22 cellular contexts compared by ENCODE assay signal in the genomic region with DNA sequence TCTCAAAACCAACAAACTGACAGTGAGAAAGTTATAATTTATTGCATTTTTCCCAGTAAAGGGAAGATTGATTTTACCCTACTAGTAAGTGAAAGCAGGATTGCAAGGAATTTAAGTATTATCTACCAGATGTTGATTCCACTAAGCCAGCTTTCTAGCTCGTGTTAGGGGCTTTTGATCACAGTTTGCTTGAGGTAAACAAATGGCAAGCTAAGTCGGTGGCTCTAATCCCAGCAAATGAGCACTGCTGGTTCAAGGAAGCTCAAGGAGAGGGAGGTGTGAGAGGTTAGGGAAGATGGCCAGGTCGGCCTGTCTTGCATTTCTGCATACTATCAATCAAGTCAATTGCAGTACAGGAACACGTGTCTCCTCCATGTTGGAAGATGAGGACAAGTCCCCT.
"Had no signal": no experiment of that assay in that cellular context is flagged by ENCODE, and none has a peak within 500 bp of the region (broad histone marks: within the 10 kb centered on the region; RNA-seq: fewer than 3 reads in every experiment).

No MANE protein-coding gene starts in this region.

- H3K4me1 Mint-ChIP-seq: activated CD4-positive, alpha-beta memory T cell treated with anti-CD3 and anti-CD28 coated beads, Interleukin-2, amount 10 ng/mL, durations not matched to agents 7 days and 5 days; activated naive CD8-positive, alpha-beta T cell treated with anti-CD3 and anti-CD28 coated beads, Interleukin-2, amount 50 U/mL, for 24 hours; brain; stimulated activated effector memory CD8-positive, alpha-beta T cell treated with anti-CD3 and anti-CD28 coated beads, Interleukin-12 subunit alpha, Interleukin-12 subunit beta, amount 100 ng/mL, for 72 hours; stimulated activated naive CD8-positive, alpha-beta T cell treated with anti-CD3 and anti-CD28 coated beads, Interleukin-15, amount 100 ng/mL, for 72 hours; T-helper 17 cell had no signal

- H3K27me3 ChIP-seq: foreskin keratinocyte, pancreas, tibial artery had no signal

- H3K4me3 Mint-ChIP-seq: activated CD4-positive, alpha-beta memory T cell treated with anti-CD3 and anti-CD28 coated beads, Interleukin-2, amount 10 ng/mL, durations not matched to agents 7 days and 5 days; activated naive CD8-positive, alpha-beta T cell treated with anti-CD3 and anti-CD28 coated beads, Interleukin-2, amount 50 U/mL, for 24 hours; activated T-helper 1 cell treated with anti-CD3 and anti-CD28 coated beads, Interleukin-12 subunit alpha, Interleukin-12 subunit beta, Interleukin-2, Interleukin-4 antibody, amounts not matched to agents 30 ng/mL and 10 ng/mL and 1 ng/mL, durations not matched to agents 14 hours and 24 hours and 36 hours; brain; natural killer cell treated with Interleukin-12 subunit alpha and Interleukin-12 subunit beta and Interleukin-15 and Interleukin-18, amount 100 ng/mL, for 72 hours; stimulated activated effector memory CD8-positive, alpha-beta T cell treated with anti-CD3 and anti-CD28 coated beads, Interleukin-12 subunit alpha, Interleukin-12 subunit beta, amount 100 ng/mL, for 72 hours; stimulated activated naive CD8-positive, alpha-beta T cell treated with anti-CD3 and anti-CD28 coated beads, Interleukin-15, amount 100 ng/mL, for 72 hours; T-helper 17 cell had no signal

- ATAC-seq: activated naive CD8-positive, alpha-beta T cell treated with anti-CD3 and anti-CD28 coated beads, Interleukin-2, amount 50 U/mL, for 24 hours; foreskin keratinocyte; natural killer cell treated with Interleukin-12 subunit alpha and Interleukin-12 subunit beta and Interleukin-15 and Interleukin-18, amount 100 ng/mL, for 72 hours; pancreas; psoas muscle; right cardiac atrium; stimulated activated effector memory CD8-positive, alpha-beta T cell treated with anti-CD3 and anti-CD28 coated beads, Interleukin-12 subunit alpha, Interleukin-12 subunit beta, amount 100 ng/mL, for 72 hours; stimulated activated naive CD8-positive, alpha-beta T cell treated with anti-CD3 and anti-CD28 coated beads, Interleukin-15, amount 100 ng/mL, for 72 hours; T-helper 17 cell had no signal

- H3K9me3 ChIP-seq: pancreas, tibial artery had no signal

- H3K27me3 Mint-ChIP-seq: activated CD4-positive, alpha-beta memory T cell treated with anti-CD3 and anti-CD28 coated beads, Interleukin-2, amount 10 ng/mL, durations not matched to agents 7 days and 5 days; activated naive CD8-positive, alpha-beta T cell treated with anti-CD3 and anti-CD28 coated beads, Interleukin-2, amount 50 U/mL, for 24 hours; natural killer cell treated with Interleukin-12 subunit alpha and Interleukin-12 subunit beta and Interleukin-15 and Interleukin-18, amount 100 ng/mL, for 72 hours; stimulated activated naive CD8-positive, alpha-beta T cell treated with anti-CD3 and anti-CD28 coated beads, Interleukin-15, amount 100 ng/mL, for 72 hours; T-helper 17 cell had no signal

- H3K27ac Mint-ChIP-seq: activated CD4-positive, alpha-beta memory T cell treated with anti-CD3 and anti-CD28 coated beads, Interleukin-2, amount 10 ng/mL, durations not matched to agents 7 days and 5 days; activated naive CD8-positive, alpha-beta T cell treated with anti-CD3 and anti-CD28 coated beads, Interleukin-2, amount 50 U/mL, for 24 hours; activated T-helper 1 cell treated with anti-CD3 and anti-CD28 coated beads, Interleukin-12 subunit alpha, Interleukin-12 subunit beta, Interleukin-2, Interleukin-4 antibody, amounts not matched to agents 30 ng/mL and 10 ng/mL and 1 ng/mL, durations not matched to agents 14 hours and 24 hours and 36 hours; brain; natural killer cell treated with Interleukin-12 subunit alpha and Interleukin-12 subunit beta and Interleukin-15 and Interleukin-18, amount 100 ng/mL, for 72 hours; stimulated activated effector memory CD8-positive, alpha-beta T cell treated with anti-CD3 and anti-CD28 coated beads, Interleukin-12 subunit alpha, Interleukin-12 subunit beta, amount 100 ng/mL, for 72 hours; stimulated activated naive CD8-positive, alpha-beta T cell treated with anti-CD3 and anti-CD28 coated beads, Interleukin-15, amount 100 ng/mL, for 72 hours; T-helper 17 cell had no signal

- H3K36me3 ChIP-seq: left ventricle myocardium inferior, pancreas, tibial artery had no signal

- H3K4me3 ChIP-seq: left ventricle myocardium inferior, pancreas, psoas muscle, tibial artery had no signal

- H3K27ac ChIP-seq: foreskin keratinocyte, left ventricle myocardium inferior, pancreas, psoas muscle, tibial artery had no signal

- H3K36me3 Mint-ChIP-seq: brain; stimulated activated effector memory CD8-positive, alpha-beta T cell treated with anti-CD3 and anti-CD28 coated beads, Interleukin-12 subunit alpha, Interleukin-12 subunit beta, amount 100 ng/mL, for 72 hours had no signal

- H3K4me1 ChIP-seq: foreskin keratinocyte, left ventricle myocardium inferior, pancreas, psoas muscle, tibial artery had no signal

- DNase-seq: activated CD4-positive, alpha-beta memory T cell treated with anti-CD3 and anti-CD28 coated beads, Interleukin-2, amount 10 ng/mL, durations not matched to agents 7 days and 5 days; activated CD4-positive, alpha-beta T cell treated with anti-CD3 and anti-CD28 coated beads for 48 hours; activated gamma-delta T cell; activated naive CD4-positive, alpha-beta T cell treated with anti-CD3 and anti-CD28 coated beads, Interleukin-2, amount 50 U/mL, for 16 hours; activated naive CD8-positive, alpha-beta T cell treated with anti-CD3 and anti-CD28 coated beads, Interleukin-2, amount 50 U/mL, for 24 hours; activated T-cell treated with anti-CD3 and anti-CD28 coated beads for 4 hours; effector CD4-positive, alpha-beta T cell; erythroblast; foreskin keratinocyte; left ventricle myocardium inferior; midbrain; pancreas; psoas muscle; right cardiac atrium; stimulated activated CD4-positive, alpha-beta T cell treated with anti-CD3 and anti-CD28 coated beads, Interleukin-1b, Interleukin-23, amount 100 ng/mL, for 48 hours; stimulated activated naive CD8-positive, alpha-beta T cell treated with anti-CD3 and anti-CD28 coated beads, Interleukin-15, amount 100 ng/mL, for 72 hours; T-helper 17 cell; tibial artery had no signal
